8 cellular contexts compared by ENCODE assay signal in genomic region chrX:15269618-15270521, GRCh38. TPM values are rescaled to one million over a fixed set of nuclear protein-coding genes. Genes with fewer than 3 reads are reported as not detected.
A peak's percentile ranks its signal among the peaks of the same experiment; 100 is the strongest.
DNase-seq lines count a peak whose midpoint lies in the region; ATAC-seq and TF ChIP-seq lines count a peak whose summit lies in the region.

A gene with protein sequence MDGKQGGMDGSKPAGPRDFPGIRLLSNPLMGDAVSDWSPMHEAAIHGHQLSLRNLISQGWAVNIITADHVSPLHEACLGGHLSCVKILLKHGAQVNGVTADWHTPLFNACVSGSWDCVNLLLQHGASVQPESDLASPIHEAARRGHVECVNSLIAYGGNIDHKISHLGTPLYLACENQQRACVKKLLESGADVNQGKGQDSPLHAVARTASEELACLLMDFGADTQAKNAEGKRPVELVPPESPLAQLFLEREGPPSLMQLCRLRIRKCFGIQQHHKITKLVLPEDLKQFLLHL (minus strand): TSS chrX:15270083. CDS start chrX:15269874, 209 bp downstream.

- DNase-seq in EH (ENCODE audit: low read depth), result peak; percentile 73
- peak; percentile 77 for DNase-seq in RWPE2 (ENCODE audit: low spot score)
- DNase-seq in coronary artery (ENCODE audit: low spot score), result no peak
- DNase-seq in memory B cell (ENCODE audit: low spot score in 2 of 2), result no peak
- DNase-seq in chondrocyte (ENCODE audit: low spot score), result no peak
- no peak for DNase-seq in medulla oblongata (ENCODE audit: extremely low spot score)
- DNase-seq in midbrain (lab: John Stamatoyannopoulos, UW), result no peak

- H3K4me3 Mint-ChIP-seq in memory B cell (peak within 1 kb of the TSS; percentile 24), chondrocyte (ENCODE audit: unreplicated experiment) (no peak within 1 kb of the TSS)

- CTCF ChIA-PET in HEK293 (lab: Yijun Ruan, JAX), result interaction anchor here (0.5 kb wide), 1 partner anchor 321 kb away, joined by 3 read pairs; no protein-coding TSS in a partner anchor

- ATAC-seq in RWPE2 (ENCODE audit: low read depth) (peak; percentile 95), memory B cell (ENCODE audit: low read depth) (no peak)

- H3K36me3 Mint-ChIP-seq in memory B cell, result no peaks in the 10 kb centered on the region
- H3K36me3 Mint-ChIP-seq in chondrocyte (ENCODE audit: low read depth), result no peaks in the 10 kb centered on the region

- no peaks in the 10 kb centered on the region for H3K27me3 ChIP-seq in RWPE2 (ENCODE audit: insufficient read depth, poor library complexity, severe bottlenecking)

- H3K36me3 ChIP-seq in HEK293 (ENCODE audit: control insufficient read depth in 2 of 2, insufficient read depth in 1 of 2, low read length in 2 of 2) (no peaks in the 10 kb centered on the region), RWPE2 (ENCODE audit: low read depth) (no peaks in the 10 kb centered on the region)

- H3K4me1 ChIP-seq in HEK293 (ENCODE audit: control insufficient read depth, insufficient read depth, low read length) (no peaks in the 10 kb centered on the region), RWPE2 (ENCODE audit: insufficient read depth, poor library complexity, severe bottlenecking) (peaks cover 10% of the 10 kb centered on the region)

- POLR2A ChIA-PET in HEK293 (lab: Yijun Ruan, JAX), result no interaction called here

- H3K4me1 Mint-ChIP-seq in memory B cell, result peaks cover 3% of the 10 kb centered on the region
- no peaks in the 10 kb centered on the region for H3K4me1 Mint-ChIP-seq in chondrocyte (ENCODE audit: low read depth)

- H3K27ac ChIP-seq in HEK293 (ENCODE audit: extremely low read depth, low read depth, low read length) (no peak within 1 kb of the TSS), RWPE2 (ENCODE audit: poor library complexity, severe bottlenecking) (peak within 1 kb of the TSS; percentile 81), coronary artery (peak within 1 kb of the TSS in 1 of 2 donors; percentile 60)

- TF ChIP-seq CTCF in HEK293 (tag by site-specific recombination; IDR thresholded peaks at IDR 0.05), result no peak
- TF ChIP-seq CTCF in RWPE2 (IDR thresholded peaks at IDR 0.05; ENCODE audit: poor library complexity, severe bottlenecking), result no peak
- TF ChIP-seq CTCF in coronary artery (IDR thresholded peaks at IDR 0.05), result no peak
- no peak for TF ChIP-seq CTCF in chondrocyte (IDR thresholded peaks at IDR 0.05)

- H3K27me3 Mint-ChIP-seq in memory B cell (no peaks in the 10 kb centered on the region), chondrocyte (ENCODE audit: low read depth) (peaks cover 2% of the 10 kb centered on the region)

- H3K9me3 ChIP-seq in HEK293 (ENCODE audit: control insufficient read depth, insufficient read depth, low read depth, low read length) (no peaks in the 10 kb centered on the region), RWPE2 (ENCODE audit: severe bottlenecking) (no peaks in the 10 kb centered on the region)

- H3K27ac Mint-ChIP-seq in memory B cell (no peak within 1 kb of the TSS), chondrocyte (ENCODE audit: unreplicated experiment) (no peak within 1 kb of the TSS)

- peak within 1 kb of the TSS; percentile 2; the same call in 1 of the 2 replicates for H3K4me3 ChIP-seq in HEK293 (ENCODE audit: low read depth, low read length)
- H3K4me3 ChIP-seq in RWPE2 (ENCODE audit: severe bottlenecking), result no peak within 1 kb of the TSS
- peak within 1 kb of the TSS; percentile 57 for H3K4me3 ChIP-seq in coronary artery

- no peaks in the 10 kb centered on the region for H3K9me3 Mint-ChIP-seq in memory B cell
- H3K9me3 Mint-ChIP-seq in chondrocyte (ENCODE audit: low read depth), result peaks cover 4% of the 10 kb centered on the region

TF ChIP-seq in HEK293, 187 proteins besides CTCF, POLR2A, EP300 and RAD21 (continues in another document):
- TF ChIP-seq ZNF664 (tag by site-specific recombination; IDR thresholded peaks at IDR 0.05) (no peak), ZBTB17 (tag by site-specific recombination; IDR thresholded peaks at IDR 0.05) (peak; percentile 65), ZBTB10 (tag by site-specific recombination; IDR thresholded peaks at IDR 0.05) (no peak), ZBTB48 (tag by site-specific recombination; IDR thresholded peaks at IDR 0.05) (peak; percentile 48; the same call in 1 of the 2 replicates), ZNF155 (tag by site-specific recombination; IDR thresholded peaks at IDR 0.05) (no peak), ZNF133 (tag by site-specific recombination; IDR thresholded peaks at IDR 0.05) (no peak), SP7 (tag by site-specific recombination; IDR thresholded peaks at IDR 0.05) (no peak), BCL11A (tag by site-specific recombination; IDR thresholded peaks at IDR 0.05; ENCODE audit: low read depth) (no peak), SETDB1 (IDR thresholded peaks at IDR 0.05; ENCODE audit: insufficient read length, low read length) (no peak), ZNF24 (tag by site-specific recombination; IDR thresholded peaks at IDR 0.05) (no peak), BCL11B (tag by site-specific recombination; IDR thresholded peaks at IDR 0.05; ENCODE audit: low read depth) (no peak), ZNF623 (tag by site-specific recombination; IDR thresholded peaks at IDR 0.05) (no peak), ZNF416 (tag by site-specific recombination; IDR thresholded peaks at IDR 0.05) (no peak), ZNF510 (tag by site-specific recombination; IDR thresholded peaks at IDR 0.05; ENCODE audit: insufficient replicate concordance) (no peak), ZNF433 (tag by site-specific recombination; IDR thresholded peaks at IDR 0.05; ENCODE audit: low read depth) (no peak), ZNF169 (tag by site-specific recombination; IDR thresholded peaks at IDR 0.05) (no peak)
- TF ChIP-seq, protein P1, sequence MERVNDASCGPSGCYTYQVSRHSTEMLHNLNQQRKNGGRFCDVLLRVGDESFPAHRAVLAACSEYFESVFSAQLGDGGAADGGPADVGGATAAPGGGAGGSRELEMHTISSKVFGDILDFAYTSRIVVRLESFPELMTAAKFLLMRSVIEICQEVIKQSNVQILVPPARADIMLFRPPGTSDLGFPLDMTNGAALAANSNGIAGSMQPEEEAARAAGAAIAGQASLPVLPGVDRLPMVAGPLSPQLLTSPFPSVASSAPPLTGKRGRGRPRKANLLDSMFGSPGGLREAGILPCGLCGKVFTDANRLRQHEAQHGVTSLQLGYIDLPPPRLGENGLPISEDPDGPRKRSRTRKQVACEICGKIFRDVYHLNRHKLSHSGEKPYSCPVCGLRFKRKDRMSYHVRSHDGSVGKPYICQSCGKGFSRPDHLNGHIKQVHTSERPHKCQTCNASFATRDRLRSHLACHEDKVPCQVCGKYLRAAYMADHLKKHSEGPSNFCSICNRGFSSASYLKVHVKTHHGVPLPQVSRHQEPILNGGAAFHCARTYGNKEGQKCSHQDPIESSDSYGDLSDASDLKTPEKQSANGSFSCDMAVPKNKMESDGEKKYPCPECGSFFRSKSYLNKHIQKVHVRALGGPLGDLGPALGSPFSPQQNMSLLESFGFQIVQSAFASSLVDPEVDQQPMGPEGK (tag by site-specific recombination; IDR thresholded peaks at IDR 0.05), result no peak
- TF ChIP-seq, protein P2, sequence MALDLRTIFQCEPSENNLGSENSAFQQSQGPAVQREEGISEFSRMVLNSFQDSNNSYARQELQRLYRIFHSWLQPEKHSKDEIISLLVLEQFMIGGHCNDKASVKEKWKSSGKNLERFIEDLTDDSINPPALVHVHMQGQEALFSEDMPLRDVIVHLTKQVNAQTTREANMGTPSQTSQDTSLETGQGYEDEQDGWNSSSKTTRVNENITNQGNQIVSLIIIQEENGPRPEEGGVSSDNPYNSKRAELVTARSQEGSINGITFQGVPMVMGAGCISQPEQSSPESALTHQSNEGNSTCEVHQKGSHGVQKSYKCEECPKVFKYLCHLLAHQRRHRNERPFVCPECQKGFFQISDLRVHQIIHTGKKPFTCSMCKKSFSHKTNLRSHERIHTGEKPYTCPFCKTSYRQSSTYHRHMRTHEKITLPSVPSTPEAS (tag by site-specific recombination; IDR thresholded peaks at IDR 0.05), result peak; percentile 53

RNA-seq across cellular contexts. Expression of the gene that starts here (rescaled TPM):
- not detected in 3 replicates for total RNA-seq in chondrocyte

Comparison
In these comparisons a context has a peak if more than half of its experiments do, and no peak if none do; other contexts are left out.
1. DNase-seq: peak in EH (single experiment) and RWPE2 (single experiment); none in coronary artery (single experiment), memory B cell (0 of 2), chondrocyte (single experiment), medulla oblongata (single experiment) and midbrain (single experiment).